2 cellular contexts compared by ENCODE assay signal in the genomic region with DNA sequence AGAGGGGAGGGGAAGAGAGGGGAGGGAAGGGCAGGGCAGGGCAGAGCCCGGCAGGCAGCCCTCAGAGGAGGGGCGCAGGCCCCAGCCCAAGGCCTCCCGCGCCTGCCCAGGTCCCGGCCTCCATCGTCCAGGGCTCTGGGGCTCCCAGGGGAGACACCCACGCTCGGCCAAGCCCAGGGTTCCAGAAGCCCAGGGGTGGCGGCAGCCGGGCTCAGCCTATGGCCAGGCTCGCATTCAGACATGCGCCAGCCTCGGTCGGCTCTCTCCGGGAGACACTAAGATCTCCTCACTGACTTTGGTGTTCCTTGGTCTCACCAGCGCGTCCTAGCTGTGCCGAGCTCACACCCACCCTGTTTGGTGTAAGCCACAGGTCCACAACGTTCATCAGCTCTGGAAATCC.
TF ChIP-seq lines count a peak whose summit lies in the region.

No MANE protein-coding gene starts in this region.

TF ChIP-seq in SK-N-SH, 30 proteins besides CTCF, POLR2A, EP300 and RAD21 (continued from another document):
- TF ChIP-seq, protein P1, sequence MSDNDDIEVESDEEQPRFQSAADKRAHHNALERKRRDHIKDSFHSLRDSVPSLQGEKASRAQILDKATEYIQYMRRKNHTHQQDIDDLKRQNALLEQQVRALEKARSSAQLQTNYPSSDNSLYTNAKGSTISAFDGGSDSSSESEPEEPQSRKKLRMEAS (IDR thresholded peaks at IDR 0.05; ENCODE audit: low read depth), result no peak
- no peak for TF ChIP-seq NRF1 (IDR thresholded peaks at IDR 0.05; ENCODE audit: low read depth, low read length)
- TF ChIP-seq CHD2 (IDR thresholded peaks at IDR 0.05; ENCODE audit: low read length, partially characterized antibody), result no peak
- no peak for TF ChIP-seq JUND (IDR thresholded peaks at IDR 0.05)
- TF ChIP-seq, protein P2, sequence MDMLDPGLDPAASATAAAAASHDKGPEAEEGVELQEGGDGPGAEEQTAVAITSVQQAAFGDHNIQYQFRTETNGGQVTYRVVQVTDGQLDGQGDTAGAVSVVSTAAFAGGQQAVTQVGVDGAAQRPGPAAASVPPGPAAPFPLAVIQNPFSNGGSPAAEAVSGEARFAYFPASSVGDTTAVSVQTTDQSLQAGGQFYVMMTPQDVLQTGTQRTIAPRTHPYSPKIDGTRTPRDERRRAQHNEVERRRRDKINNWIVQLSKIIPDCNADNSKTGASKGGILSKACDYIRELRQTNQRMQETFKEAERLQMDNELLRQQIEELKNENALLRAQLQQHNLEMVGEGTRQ (IDR thresholded peaks at IDR 0.05; ENCODE audit: borderline replicate concordance, low read depth, low read length), result no peak
- TF ChIP-seq, protein P3, sequence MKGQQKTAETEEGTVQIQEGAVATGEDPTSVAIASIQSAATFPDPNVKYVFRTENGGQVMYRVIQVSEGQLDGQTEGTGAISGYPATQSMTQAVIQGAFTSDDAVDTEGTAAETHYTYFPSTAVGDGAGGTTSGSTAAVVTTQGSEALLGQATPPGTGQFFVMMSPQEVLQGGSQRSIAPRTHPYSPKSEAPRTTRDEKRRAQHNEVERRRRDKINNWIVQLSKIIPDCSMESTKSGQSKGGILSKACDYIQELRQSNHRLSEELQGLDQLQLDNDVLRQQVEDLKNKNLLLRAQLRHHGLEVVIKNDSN (IDR thresholded peaks at IDR 0.05; ENCODE audit: borderline replicate concordance, low read depth), result no peak
- TF ChIP-seq EZH2phosphoT487 (IDR thresholded peaks at IDR 0.05; ENCODE audit: borderline replicate concordance, low read depth), result no peak
- no peak for TF ChIP-seq GATA2 (CRISPR knock-in tag; IDR thresholded peaks at IDR 0.05)
- TF ChIP-seq MEF2A (IDR thresholded peaks at IDR 0.05; ENCODE audit: borderline replicate concordance, low read depth), result no peak
- no peak for TF ChIP-seq RXRA (IDR thresholded peaks at IDR 0.05; ENCODE audit: borderline replicate concordance, low read depth)
- TF ChIP-seq FOXJ3 (CRISPR knock-in tag; IDR thresholded peaks at IDR 0.05), result no peak
- TF ChIP-seq SMC3 (IDR thresholded peaks at IDR 0.05; ENCODE audit: low read depth, low read length), result no peak

TF ChIP-seq in SK-N-SH treated with all-trans-retinoic acid at 6 μM for 48 hours, 23 proteins besides CTCF, POLR2A, EP300 and RAD21 (continued from another document):
- TF ChIP-seq, protein P4, sequence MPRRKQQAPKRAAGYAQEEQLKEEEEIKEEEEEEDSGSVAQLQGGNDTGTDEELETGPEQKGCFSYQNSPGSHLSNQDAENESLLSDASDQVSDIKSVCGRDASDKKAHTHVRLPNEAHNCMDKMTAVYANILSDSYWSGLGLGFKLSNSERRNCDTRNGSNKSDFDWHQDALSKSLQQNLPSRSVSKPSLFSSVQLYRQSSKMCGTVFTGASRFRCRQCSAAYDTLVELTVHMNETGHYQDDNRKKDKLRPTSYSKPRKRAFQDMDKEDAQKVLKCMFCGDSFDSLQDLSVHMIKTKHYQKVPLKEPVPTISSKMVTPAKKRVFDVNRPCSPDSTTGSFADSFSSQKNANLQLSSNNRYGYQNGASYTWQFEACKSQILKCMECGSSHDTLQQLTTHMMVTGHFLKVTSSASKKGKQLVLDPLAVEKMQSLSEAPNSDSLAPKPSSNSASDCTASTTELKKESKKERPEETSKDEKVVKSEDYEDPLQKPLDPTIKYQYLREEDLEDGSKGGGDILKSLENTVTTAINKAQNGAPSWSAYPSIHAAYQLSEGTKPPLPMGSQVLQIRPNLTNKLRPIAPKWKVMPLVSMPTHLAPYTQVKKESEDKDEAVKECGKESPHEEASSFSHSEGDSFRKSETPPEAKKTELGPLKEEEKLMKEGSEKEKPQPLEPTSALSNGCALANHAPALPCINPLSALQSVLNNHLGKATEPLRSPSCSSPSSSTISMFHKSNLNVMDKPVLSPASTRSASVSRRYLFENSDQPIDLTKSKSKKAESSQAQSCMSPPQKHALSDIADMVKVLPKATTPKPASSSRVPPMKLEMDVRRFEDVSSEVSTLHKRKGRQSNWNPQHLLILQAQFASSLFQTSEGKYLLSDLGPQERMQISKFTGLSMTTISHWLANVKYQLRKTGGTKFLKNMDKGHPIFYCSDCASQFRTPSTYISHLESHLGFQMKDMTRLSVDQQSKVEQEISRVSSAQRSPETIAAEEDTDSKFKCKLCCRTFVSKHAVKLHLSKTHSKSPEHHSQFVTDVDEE (CRISPR knock-in tag; IDR thresholded peaks at IDR 0.05), result no peak
- TF ChIP-seq ISL1 (CRISPR knock-in tag; IDR thresholded peaks at IDR 0.05), result no peak
- TF ChIP-seq, protein P5, sequence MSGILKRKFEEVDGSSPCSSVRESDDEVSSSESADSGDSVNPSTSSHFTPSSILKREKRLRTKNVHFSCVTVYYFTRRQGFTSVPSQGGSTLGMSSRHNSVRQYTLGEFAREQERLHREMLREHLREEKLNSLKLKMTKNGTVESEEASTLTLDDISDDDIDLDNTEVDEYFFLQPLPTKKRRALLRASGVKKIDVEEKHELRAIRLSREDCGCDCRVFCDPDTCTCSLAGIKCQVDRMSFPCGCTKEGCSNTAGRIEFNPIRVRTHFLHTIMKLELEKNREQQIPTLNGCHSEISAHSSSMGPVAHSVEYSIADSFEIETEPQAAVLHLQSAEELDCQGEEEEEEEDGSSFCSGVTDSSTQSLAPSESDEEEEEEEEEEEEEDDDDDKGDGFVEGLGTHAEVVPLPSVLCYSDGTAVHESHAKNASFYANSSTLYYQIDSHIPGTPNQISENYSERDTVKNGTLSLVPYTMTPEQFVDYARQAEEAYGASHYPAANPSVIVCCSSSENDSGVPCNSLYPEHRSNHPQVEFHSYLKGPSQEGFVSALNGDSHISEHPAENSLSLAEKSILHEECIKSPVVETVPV (CRISPR knock-in tag; IDR thresholded peaks at IDR 0.05), result no peak
- TF ChIP-seq, protein P6, sequence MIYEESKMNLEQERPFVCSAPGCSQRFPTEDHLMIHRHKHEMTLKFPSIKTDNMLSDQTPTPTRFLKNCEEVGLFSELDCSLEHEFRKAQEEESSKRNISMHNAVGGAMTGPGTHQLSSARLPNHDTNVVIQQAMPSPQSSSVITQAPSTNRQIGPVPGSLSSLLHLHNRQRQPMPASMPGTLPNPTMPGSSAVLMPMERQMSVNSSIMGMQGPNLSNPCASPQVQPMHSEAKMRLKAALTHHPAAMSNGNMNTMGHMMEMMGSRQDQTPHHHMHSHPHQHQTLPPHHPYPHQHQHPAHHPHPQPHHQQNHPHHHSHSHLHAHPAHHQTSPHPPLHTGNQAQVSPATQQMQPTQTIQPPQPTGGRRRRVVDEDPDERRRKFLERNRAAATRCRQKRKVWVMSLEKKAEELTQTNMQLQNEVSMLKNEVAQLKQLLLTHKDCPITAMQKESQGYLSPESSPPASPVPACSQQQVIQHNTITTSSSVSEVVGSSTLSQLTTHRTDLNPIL (CRISPR knock-in tag; IDR thresholded peaks at IDR 0.05; ENCODE audit: low read depth), result no peak
- no peak for TF ChIP-seq ESRRG (CRISPR knock-in tag; IDR thresholded peaks at IDR 0.05)
- TF ChIP-seq CSDC2 (CRISPR knock-in tag; IDR thresholded peaks at IDR 0.05), result no peak
- TF ChIP-seq GLIS3 (CRISPR knock-in tag; IDR thresholded peaks at IDR 0.05), result no peak
- TF ChIP-seq, protein P7, sequence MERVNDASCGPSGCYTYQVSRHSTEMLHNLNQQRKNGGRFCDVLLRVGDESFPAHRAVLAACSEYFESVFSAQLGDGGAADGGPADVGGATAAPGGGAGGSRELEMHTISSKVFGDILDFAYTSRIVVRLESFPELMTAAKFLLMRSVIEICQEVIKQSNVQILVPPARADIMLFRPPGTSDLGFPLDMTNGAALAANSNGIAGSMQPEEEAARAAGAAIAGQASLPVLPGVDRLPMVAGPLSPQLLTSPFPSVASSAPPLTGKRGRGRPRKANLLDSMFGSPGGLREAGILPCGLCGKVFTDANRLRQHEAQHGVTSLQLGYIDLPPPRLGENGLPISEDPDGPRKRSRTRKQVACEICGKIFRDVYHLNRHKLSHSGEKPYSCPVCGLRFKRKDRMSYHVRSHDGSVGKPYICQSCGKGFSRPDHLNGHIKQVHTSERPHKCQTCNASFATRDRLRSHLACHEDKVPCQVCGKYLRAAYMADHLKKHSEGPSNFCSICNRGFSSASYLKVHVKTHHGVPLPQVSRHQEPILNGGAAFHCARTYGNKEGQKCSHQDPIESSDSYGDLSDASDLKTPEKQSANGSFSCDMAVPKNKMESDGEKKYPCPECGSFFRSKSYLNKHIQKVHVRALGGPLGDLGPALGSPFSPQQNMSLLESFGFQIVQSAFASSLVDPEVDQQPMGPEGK (CRISPR knock-in tag; IDR thresholded peaks at IDR 0.05; ENCODE audit: borderline replicate concordance), result no peak
- TF ChIP-seq ZNF8 (CRISPR knock-in tag; IDR thresholded peaks at IDR 0.05), result no peak
- no peak for TF ChIP-seq PPARA (CRISPR knock-in tag; IDR thresholded peaks at IDR 0.05; ENCODE audit: borderline replicate concordance)
- no peak for TF ChIP-seq ZFP3 (CRISPR knock-in tag; IDR thresholded peaks at IDR 0.05)
TF ChIP-seq in SK-N-SH treated with all-trans-retinoic acid at 6 μM for 48 hours: peak in this region for 0.
